In genomic region chr20:19047040-19047950, GRCh38 we compare ENCODE assay signal across 14 cellular contexts.
DNase-seq lines count a peak whose midpoint lies in the region; ATAC-seq, FAIRE-seq and TF ChIP-seq lines count a peak whose summit lies in the region.
"Had no signal": no experiment of that assay in that cellular context is flagged by ENCODE, and none has a peak within 500 bp of the region (broad histone marks: within the 10 kb centered on the region; RNA-seq: fewer than 3 reads in every experiment).

No MANE protein-coding gene starts in this region.

- H3K4me1 ChIP-seq in body of pancreas (no peaks in the 10 kb centered on the region), suprapubic skin (peaks cover 34% of the 10 kb centered on the region)
- H3K4me1 ChIP-seq: SJCRH30 had no signal

- no peaks in the 10 kb centered on the region for H3K9me3 ChIP-seq in MG63
- H3K9me3 ChIP-seq in body of pancreas, result no peaks in the 10 kb centered on the region
- no peaks in the 10 kb centered on the region for H3K9me3 ChIP-seq in suprapubic skin
- H3K9me3 ChIP-seq: SJCRH30 had no signal

- H3K36me3 ChIP-seq in MG63, result no peaks in the 10 kb centered on the region
- H3K36me3 ChIP-seq in body of pancreas (replicated peaks in 1 of 2; ENCODE audit: insufficient read depth in 1 of 2, low read depth in 2 of 2), result no peaks in the 10 kb centered on the region
- no peaks in the 10 kb centered on the region for H3K36me3 ChIP-seq in suprapubic skin
- H3K36me3 ChIP-seq: SJCRH30 had no signal

- H3K4me3 ChIP-seq in MG63 (no peak overlapping the region), body of pancreas (no peak overlapping the region), suprapubic skin (peak overlapping the region; percentile 10)
- H3K4me3 ChIP-seq: SJCRH30 had no signal

- ATAC-seq in body of pancreas, result no peak
- ATAC-seq in left colon, result peak; percentile 96
- ATAC-seq: activated T-cell treated with anti-CD3 and anti-CD28 coated beads, Interleukin-2, amount 50 U/mL, for 4 hours had no signal

- intact Hi-C loops in body of pancreas (cut with DNase I), result no loop called here
- intact Hi-C loops in left colon (cut with DNase I, micrococcal nuclease), result no loop called here
- intact Hi-C loops in head of caudate nucleus (cut with DNase I), result no loop called here

- TF ChIP-seq CTCF in body of pancreas (IDR thresholded peaks at IDR 0.05) (no peak), suprapubic skin (IDR thresholded peaks at IDR 0.05) (no peak), D721Med (IDR thresholded peaks at IDR 0.05; ENCODE audit: insufficient read depth, missing control alignments) (no peak)

- H3K27me3 ChIP-seq in MG63, result no peaks in the 10 kb centered on the region
- no peaks in the 10 kb centered on the region for H3K27me3 ChIP-seq in body of pancreas
- no peaks in the 10 kb centered on the region for H3K27me3 ChIP-seq in suprapubic skin
- H3K27me3 ChIP-seq: SJCRH30 had no signal

- FAIRE-seq in D721Med (lab: Jason Lieb, UNC), result no peak

- no peak for TF ChIP-seq POLR2A in body of pancreas (IDR thresholded peaks at IDR 0.05)
- TF ChIP-seq POLR2A in suprapubic skin (IDR thresholded peaks at IDR 0.05), result no peak

- H3K27ac ChIP-seq in body of pancreas (no peak overlapping the region), suprapubic skin (peak overlapping the region; percentile 89)
- H3K27ac ChIP-seq: SJCRH30 had no signal

- DNase-seq in MG63, result peak; percentile 9
- peak in 3 of 4 donors; percentile 13 to 32 (median 23) for DNase-seq in body of pancreas
- DNase-seq in left colon, result peak; percentile 82 to 89
- peak; percentile 81 to 86 for DNase-seq in suprapubic skin (ENCODE audit: low spot score in 2 of 2)
- no peak for DNase-seq in SKM-1 (lab: John Stamatoyannopoulos, UW; ENCODE audit: unreplicated experiment)
- no peak for DNase-seq in COLO668 (lab: John Stamatoyannopoulos, UW; ENCODE audit: unreplicated experiment)
- DNase-seq in head of caudate nucleus, result no peak
- DNase-seq in D721Med (ENCODE audit: insufficient read length, low spot score), result no peak
- DNase-seq: activated T-cell treated with anti-CD3 and anti-CD28 coated beads, Interleukin-2, amount 50 U/mL, for 4 hours; amygdala; CD4-positive, alpha-beta memory T cell; NCI-H1048; NCI-H524 treated with DMSO at 0.1 percent for 48 hours; SJCRH30 had no signal

- 53 to 60% methylated on average over 9 of the region's 9 CpGs for WGBS in body of pancreas, 2 donors
- WGBS in suprapubic skin, result 42% methylated on average over 9 of the region's 9 CpGs

- no peak for TF ChIP-seq EP300 in suprapubic skin (IDR thresholded peaks at IDR 0.05)

Comparison
In these comparisons a context has a peak if more than half of its experiments do, and no peak if none do; other contexts are left out.
1. DNase-seq: peak in MG63 (single experiment), body of pancreas (3 of 4), left colon (2 of 2) and suprapubic skin (2 of 2); none in SKM-1 (single experiment), COLO668 (single experiment), head of caudate nucleus (0 of 42) and D721Med (single experiment).